Comparison of ENCODE assay signal across 1 cellular context in the genomic region with DNA sequence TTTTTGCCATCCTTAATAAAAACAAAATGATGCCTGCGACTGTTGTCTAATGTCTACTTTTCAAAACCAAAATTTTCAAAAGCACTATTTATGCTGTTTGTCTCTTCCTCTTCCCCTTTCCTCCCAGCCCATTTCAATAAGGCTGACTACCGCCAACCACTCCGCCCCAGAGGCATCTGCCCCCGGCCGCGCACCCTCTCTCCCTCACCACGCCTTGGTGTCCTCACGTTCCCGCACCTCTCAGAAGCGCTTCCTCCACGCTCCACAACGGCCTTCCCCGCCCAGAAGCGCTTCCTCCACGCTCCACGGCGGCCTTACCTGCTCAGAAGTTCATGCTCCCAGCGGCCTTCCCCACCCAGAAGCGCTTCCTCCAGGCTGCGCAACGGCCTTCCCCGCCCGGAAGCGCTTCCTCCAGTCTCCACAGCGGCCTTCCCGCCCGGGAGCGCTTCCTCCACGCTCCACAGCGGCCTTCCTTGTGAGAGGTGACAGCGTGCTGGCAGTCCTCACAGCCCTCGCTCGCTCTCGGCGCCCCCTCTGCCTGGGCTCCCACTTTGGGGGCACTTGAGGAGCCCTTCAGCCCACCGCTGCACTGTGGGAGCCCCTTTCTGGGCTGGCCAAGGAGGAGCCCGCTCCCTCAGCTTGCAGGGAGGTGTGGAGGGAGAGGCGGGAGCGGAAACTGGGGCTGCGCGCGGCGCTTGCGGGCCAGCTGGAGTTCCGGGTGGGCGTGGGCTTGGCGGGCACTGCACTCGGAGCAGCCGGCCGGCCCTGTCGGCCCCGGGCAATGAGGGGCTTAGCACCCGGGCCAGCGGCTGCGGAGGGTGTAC.
TF ChIP-seq lines count a peak whose summit lies in the region.

No MANE protein-coding gene starts in this region.

TF ChIP-seq in K562, 482 proteins besides CTCF, POLR2A, EP300 and RAD21 (continued from another document):
- TF ChIP-seq, protein P1, sequence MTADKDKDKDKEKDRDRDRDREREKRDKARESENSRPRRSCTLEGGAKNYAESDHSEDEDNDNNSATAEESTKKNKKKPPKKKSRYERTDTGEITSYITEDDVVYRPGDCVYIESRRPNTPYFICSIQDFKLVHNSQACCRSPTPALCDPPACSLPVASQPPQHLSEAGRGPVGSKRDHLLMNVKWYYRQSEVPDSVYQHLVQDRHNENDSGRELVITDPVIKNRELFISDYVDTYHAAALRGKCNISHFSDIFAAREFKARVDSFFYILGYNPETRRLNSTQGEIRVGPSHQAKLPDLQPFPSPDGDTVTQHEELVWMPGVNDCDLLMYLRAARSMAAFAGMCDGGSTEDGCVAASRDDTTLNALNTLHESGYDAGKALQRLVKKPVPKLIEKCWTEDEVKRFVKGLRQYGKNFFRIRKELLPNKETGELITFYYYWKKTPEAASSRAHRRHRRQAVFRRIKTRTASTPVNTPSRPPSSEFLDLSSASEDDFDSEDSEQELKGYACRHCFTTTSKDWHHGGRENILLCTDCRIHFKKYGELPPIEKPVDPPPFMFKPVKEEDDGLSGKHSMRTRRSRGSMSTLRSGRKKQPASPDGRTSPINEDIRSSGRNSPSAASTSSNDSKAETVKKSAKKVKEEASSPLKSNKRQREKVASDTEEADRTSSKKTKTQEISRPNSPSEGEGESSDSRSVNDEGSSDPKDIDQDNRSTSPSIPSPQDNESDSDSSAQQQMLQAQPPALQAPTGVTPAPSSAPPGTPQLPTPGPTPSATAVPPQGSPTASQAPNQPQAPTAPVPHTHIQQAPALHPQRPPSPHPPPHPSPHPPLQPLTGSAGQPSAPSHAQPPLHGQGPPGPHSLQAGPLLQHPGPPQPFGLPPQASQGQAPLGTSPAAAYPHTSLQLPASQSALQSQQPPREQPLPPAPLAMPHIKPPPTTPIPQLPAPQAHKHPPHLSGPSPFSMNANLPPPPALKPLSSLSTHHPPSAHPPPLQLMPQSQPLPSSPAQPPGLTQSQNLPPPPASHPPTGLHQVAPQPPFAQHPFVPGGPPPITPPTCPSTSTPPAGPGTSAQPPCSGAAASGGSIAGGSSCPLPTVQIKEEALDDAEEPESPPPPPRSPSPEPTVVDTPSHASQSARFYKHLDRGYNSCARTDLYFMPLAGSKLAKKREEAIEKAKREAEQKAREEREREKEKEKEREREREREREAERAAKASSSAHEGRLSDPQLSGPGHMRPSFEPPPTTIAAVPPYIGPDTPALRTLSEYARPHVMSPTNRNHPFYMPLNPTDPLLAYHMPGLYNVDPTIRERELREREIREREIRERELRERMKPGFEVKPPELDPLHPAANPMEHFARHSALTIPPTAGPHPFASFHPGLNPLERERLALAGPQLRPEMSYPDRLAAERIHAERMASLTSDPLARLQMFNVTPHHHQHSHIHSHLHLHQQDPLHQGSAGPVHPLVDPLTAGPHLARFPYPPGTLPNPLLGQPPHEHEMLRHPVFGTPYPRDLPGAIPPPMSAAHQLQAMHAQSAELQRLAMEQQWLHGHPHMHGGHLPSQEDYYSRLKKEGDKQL (CRISPR knock-in tag; IDR thresholded peaks at IDR 0.05; ENCODE audit: borderline replicate concordance), result no peak
- TF ChIP-seq SETDB1 (IDR thresholded peaks at IDR 0.05; ENCODE audit: low read length), result no peak
- TF ChIP-seq ZFX (CRISPR knock-in tag; IDR thresholded peaks at IDR 0.05), result peak; percentile 71
- peak; percentile 65 for TF ChIP-seq GABPA (tag; conservative IDR thresholded peaks at IDR 0.05; ENCODE audit: low read depth)
- TF ChIP-seq HMGN3 (IDR thresholded peaks at IDR 0.05; ENCODE audit: borderline replicate concordance, extremely low read depth, insufficient read length, low read depth, low read length), result no peak
- TF ChIP-seq MECOM (CRISPR knock-in tag; IDR thresholded peaks at IDR 0.05), result no peak
- TF ChIP-seq, protein P2, sequence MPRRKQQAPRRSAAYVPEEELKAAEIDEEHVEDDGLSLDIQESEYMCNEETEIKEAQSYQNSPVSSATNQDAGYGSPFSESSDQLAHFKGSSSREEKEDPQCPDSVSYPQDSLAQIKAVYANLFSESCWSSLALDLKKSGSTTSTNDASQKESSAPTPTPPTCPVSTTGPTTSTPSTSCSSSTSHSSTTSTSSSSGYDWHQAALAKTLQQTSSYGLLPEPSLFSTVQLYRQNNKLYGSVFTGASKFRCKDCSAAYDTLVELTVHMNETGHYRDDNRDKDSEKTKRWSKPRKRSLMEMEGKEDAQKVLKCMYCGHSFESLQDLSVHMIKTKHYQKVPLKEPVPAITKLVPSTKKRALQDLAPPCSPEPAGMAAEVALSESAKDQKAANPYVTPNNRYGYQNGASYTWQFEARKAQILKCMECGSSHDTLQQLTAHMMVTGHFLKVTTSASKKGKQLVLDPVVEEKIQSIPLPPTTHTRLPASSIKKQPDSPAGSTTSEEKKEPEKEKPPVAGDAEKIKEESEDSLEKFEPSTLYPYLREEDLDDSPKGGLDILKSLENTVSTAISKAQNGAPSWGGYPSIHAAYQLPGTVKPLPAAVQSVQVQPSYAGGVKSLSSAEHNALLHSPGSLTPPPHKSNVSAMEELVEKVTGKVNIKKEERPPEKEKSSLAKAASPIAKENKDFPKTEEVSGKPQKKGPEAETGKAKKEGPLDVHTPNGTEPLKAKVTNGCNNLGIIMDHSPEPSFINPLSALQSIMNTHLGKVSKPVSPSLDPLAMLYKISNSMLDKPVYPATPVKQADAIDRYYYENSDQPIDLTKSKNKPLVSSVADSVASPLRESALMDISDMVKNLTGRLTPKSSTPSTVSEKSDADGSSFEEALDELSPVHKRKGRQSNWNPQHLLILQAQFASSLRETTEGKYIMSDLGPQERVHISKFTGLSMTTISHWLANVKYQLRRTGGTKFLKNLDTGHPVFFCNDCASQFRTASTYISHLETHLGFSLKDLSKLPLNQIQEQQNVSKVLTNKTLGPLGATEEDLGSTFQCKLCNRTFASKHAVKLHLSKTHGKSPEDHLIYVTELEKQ (CRISPR knock-in tag; IDR thresholded peaks at IDR 0.05), result no peak
- TF ChIP-seq ZNF253 (CRISPR knock-in tag; conservative IDR thresholded peaks at IDR 0.05), result no peak
- TF ChIP-seq SIN3B (IDR thresholded peaks at IDR 0.05; ENCODE audit: low read depth), result no peak
- no peak for TF ChIP-seq RAD51 (IDR thresholded peaks at IDR 0.05; ENCODE audit: borderline replicate concordance, low read depth)
- 0 out of 2 replicates have a peak, but pooled peaks have one; percentile 30 for TF ChIP-seq POLR2G (IDR thresholded peaks at IDR 0.05; ENCODE audit: low read depth, low read length)
- TF ChIP-seq, protein P3, sequence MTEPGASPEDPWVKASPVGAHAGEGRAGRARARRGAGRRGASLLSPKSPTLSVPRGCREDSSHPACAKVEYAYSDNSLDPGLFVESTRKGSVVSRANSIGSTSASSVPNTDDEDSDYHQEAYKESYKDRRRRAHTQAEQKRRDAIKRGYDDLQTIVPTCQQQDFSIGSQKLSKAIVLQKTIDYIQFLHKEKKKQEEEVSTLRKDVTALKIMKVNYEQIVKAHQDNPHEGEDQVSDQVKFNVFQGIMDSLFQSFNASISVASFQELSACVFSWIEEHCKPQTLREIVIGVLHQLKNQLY (CRISPR knock-in tag; conservative IDR thresholded peaks at IDR 0.05), result no peak
- TF ChIP-seq PHF8 (IDR thresholded peaks at IDR 0.05; ENCODE audit: borderline replicate concordance, low read length), result peak; percentile 43; the same call in 1 of the 2 replicates
- no peak for TF ChIP-seq GABPB1 (CRISPR knock-in tag; IDR thresholded peaks at IDR 0.05)
- TF ChIP-seq SREBF1 (IDR thresholded peaks at IDR 0.05; ENCODE audit: borderline replicate concordance, low read depth, low read length), result no peak
- TF ChIP-seq ARNT (IDR thresholded peaks at IDR 0.05), result no peak
- no peak for TF ChIP-seq BCOR (IDR thresholded peaks at IDR 0.05)
- no peak for TF ChIP-seq CBFA2T2 (conservative IDR thresholded peaks at IDR 0.05)
- TF ChIP-seq RBFOX2 (IDR thresholded peaks at IDR 0.05; ENCODE audit: low read depth, low read length), result 0 out of 2 replicates have a peak, but pooled peaks have one; percentile 36
- no peak for TF ChIP-seq FUS (optimal IDR thresholded peaks at IDR 0.05; ENCODE audit: low read depth, low read length)
- no peak for TF ChIP-seq EWSR1 (IDR thresholded peaks at IDR 0.05; ENCODE audit: borderline replicate concordance, low read depth, partially characterized antibody)
- no peak for TF ChIP-seq MYNN (IDR thresholded peaks at IDR 0.05)
- TF ChIP-seq MYNN (CRISPR knock-in tag; IDR thresholded peaks at IDR 0.05), result no peak
- no peak for TF ChIP-seq ZNF589 (CRISPR knock-in tag; IDR thresholded peaks at IDR 0.05; ENCODE audit: low read depth)
- TF ChIP-seq, protein P4, sequence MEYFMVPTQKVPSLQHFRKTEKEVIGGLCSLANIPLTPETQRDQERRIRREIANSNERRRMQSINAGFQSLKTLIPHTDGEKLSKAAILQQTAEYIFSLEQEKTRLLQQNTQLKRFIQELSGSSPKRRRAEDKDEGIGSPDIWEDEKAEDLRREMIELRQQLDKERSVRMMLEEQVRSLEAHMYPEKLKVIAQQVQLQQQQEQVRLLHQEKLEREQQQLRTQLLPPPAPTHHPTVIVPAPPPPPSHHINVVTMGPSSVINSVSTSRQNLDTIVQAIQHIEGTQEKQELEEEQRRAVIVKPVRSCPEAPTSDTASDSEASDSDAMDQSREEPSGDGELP (CRISPR knock-in tag; IDR thresholded peaks at IDR 0.05; ENCODE audit: borderline replicate concordance), result peak; percentile 37; the same call in 1 of the 2 replicates
- TF ChIP-seq BRD4 (IDR thresholded peaks at IDR 0.05), result no peak
- TF ChIP-seq ELF1 (tag; IDR thresholded peaks at IDR 0.05), result 0 out of 2 replicates have a peak, but pooled peaks have one; percentile 18
- no peak for TF ChIP-seq ZFPM2 (CRISPR knock-in tag; IDR thresholded peaks at IDR 0.05)
- no peak for TF ChIP-seq NUFIP1 (IDR thresholded peaks at IDR 0.05; ENCODE audit: partially characterized antibody)
- no peak for TF ChIP-seq MTF1 (CRISPR knock-in tag; IDR thresholded peaks at IDR 0.05; ENCODE audit: borderline replicate concordance)
- no peak for TF ChIP-seq FOXA1 (IDR thresholded peaks at IDR 0.05; ENCODE audit: borderline replicate concordance)
- TF ChIP-seq, protein P5, sequence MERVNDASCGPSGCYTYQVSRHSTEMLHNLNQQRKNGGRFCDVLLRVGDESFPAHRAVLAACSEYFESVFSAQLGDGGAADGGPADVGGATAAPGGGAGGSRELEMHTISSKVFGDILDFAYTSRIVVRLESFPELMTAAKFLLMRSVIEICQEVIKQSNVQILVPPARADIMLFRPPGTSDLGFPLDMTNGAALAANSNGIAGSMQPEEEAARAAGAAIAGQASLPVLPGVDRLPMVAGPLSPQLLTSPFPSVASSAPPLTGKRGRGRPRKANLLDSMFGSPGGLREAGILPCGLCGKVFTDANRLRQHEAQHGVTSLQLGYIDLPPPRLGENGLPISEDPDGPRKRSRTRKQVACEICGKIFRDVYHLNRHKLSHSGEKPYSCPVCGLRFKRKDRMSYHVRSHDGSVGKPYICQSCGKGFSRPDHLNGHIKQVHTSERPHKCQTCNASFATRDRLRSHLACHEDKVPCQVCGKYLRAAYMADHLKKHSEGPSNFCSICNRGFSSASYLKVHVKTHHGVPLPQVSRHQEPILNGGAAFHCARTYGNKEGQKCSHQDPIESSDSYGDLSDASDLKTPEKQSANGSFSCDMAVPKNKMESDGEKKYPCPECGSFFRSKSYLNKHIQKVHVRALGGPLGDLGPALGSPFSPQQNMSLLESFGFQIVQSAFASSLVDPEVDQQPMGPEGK (CRISPR knock-in tag; IDR thresholded peaks at IDR 0.05; ENCODE audit: borderline replicate concordance), result no peak
- no peak for TF ChIP-seq PPARD (CRISPR knock-in tag; IDR thresholded peaks at IDR 0.05)
- no peak for TF ChIP-seq ZC3H4 (CRISPR knock-in tag; IDR thresholded peaks at IDR 0.05; ENCODE audit: borderline replicate concordance)
